Comparison of ENCODE assay signal across 17 cellular contexts in genomic region chr13:98843482-98843877, GRCh38.
A peak's percentile ranks its signal among the peaks of the same experiment; 100 is the strongest.
DNase-seq lines count a peak whose midpoint lies in the region; TF ChIP-seq lines count a peak whose summit lies in the region.
"Had no signal": no experiment of that assay in that cellular context is flagged by ENCODE, and none has a peak within 500 bp of the region (broad histone marks: within the 10 kb centered on the region; RNA-seq: fewer than 3 reads in every experiment).

No MANE protein-coding gene starts in this region.

- H3K9me3 ChIP-seq in left ventricle myocardium inferior (replicated peaks) (no peaks in the 10 kb centered on the region), right atrium auricular region (no peaks in the 10 kb centered on the region), mesodermal cell (ENCODE audit: control insufficient read depth, low read length) (no peaks in the 10 kb centered on the region), BE2C (no peaks in the 10 kb centered on the region)
- H3K9me3 ChIP-seq: A549, heart left ventricle, lower lobe of right lung, mucosa of descending colon, thoracic aorta, vagina had no signal

- intact Hi-C loops in left ventricle myocardium inferior (cut with micrococcal nuclease) = loop anchor here (5.0 kb wide), 1 partner anchor 189 kb away; no protein-coding TSS in a partner anchor

- H3K4me1 ChIP-seq in left ventricle myocardium inferior = peaks cover 17% of the 10 kb centered on the region
- H3K4me1 ChIP-seq in right atrium auricular region = peaks cover 0 to 18% of the 10 kb centered on the region in 2 donors
- H3K4me1 ChIP-seq in mesodermal cell (ENCODE audit: control insufficient read depth, insufficient read depth, low read length, poor library complexity, severe bottlenecking) = peaks cover 9% of the 10 kb centered on the region
- H3K4me1 ChIP-seq in BE2C = no peaks in the 10 kb centered on the region
- H3K4me1 ChIP-seq: lower lobe of right lung, vagina had no signal

- H3K27me3 ChIP-seq in left ventricle myocardium inferior (ENCODE audit: low read depth) (no peaks in the 10 kb centered on the region), right atrium auricular region (no peaks in the 10 kb centered on the region), BE2C (no peaks in the 10 kb centered on the region)
- H3K27me3 ChIP-seq: heart left ventricle, vagina had no signal

- H3K27ac ChIP-seq in left ventricle myocardium inferior (replicated peaks) (peak overlapping the region; percentile 31), right atrium auricular region (no peak overlapping the region), mesodermal cell (ENCODE audit: low read depth, low read length, severe bottlenecking) (peak overlapping the region; percentile 17)
- H3K27ac ChIP-seq: A549, coronary artery, heart left ventricle, lower lobe of right lung, RWPE1, SK-N-MC, thoracic aorta, vagina had no signal

- no peak overlapping the region for H3K4me3 ChIP-seq in left ventricle myocardium inferior
- no peak overlapping the region for H3K4me3 ChIP-seq in right atrium auricular region
- no peak overlapping the region for H3K4me3 ChIP-seq in mesodermal cell (ENCODE audit: extremely low read depth, insufficient read depth, low read length, poor library complexity, severe bottlenecking)
- no peak overlapping the region for H3K4me3 ChIP-seq in foreskin fibroblast (ENCODE audit: low read depth in 1 of 2, low read length in 2 of 2)
- H3K4me3 ChIP-seq in BE2C (ENCODE audit: low read depth, low read length) = no peak overlapping the region
- H3K4me3 ChIP-seq: A549, coronary artery, heart left ventricle, lower lobe of right lung, mucosa of descending colon, SK-N-MC, thoracic aorta, vagina had no signal

- DNase-seq in left ventricle myocardium inferior = no peak
- no peak for DNase-seq in right atrium auricular region (ENCODE audit: low spot score)
- peak; percentile 88 for DNase-seq in cerebellar cortex (ENCODE audit: low spot score)
- no peak for DNase-seq in foreskin fibroblast
- no peak for DNase-seq in NCI-H2029 (lab: John Stamatoyannopoulos, UW)
- DNase-seq in BE2C = no peak
- DNase-seq in UCSD-AML1 (lab: John Stamatoyannopoulos, UW; ENCODE audit: unreplicated experiment) = no peak

- TF ChIP-seq CTCF in left ventricle myocardium inferior (IDR thresholded peaks at IDR 0.05; ENCODE audit: borderline replicate concordance) (no peak), right atrium auricular region (IDR thresholded peaks at IDR 0.05) (no peak), foreskin fibroblast (IDR thresholded peaks at IDR 0.05; ENCODE audit: low read depth, low read length) (no peak), BE2C (IDR thresholded peaks at IDR 0.05; ENCODE audit: low read depth, low read length) (no peak)

- WGBS in mesodermal cell (ENCODE audit: insufficient coverage in 2 of 2), 2 experiments = 27 to 49% methylated on average over 2 to 3 of the region's 3 CpGs

- H3K36me3 ChIP-seq in left ventricle myocardium inferior (peaks cover 23% of the 10 kb centered on the region), right atrium auricular region (peaks cover 7% of the 10 kb centered on the region), mesodermal cell (ENCODE audit: control insufficient read depth, insufficient read depth, low read length) (peaks cover 48% of the 10 kb centered on the region), BE2C (no peaks in the 10 kb centered on the region)
- H3K36me3 ChIP-seq: thoracic aorta had no signal

Comparison
In these comparisons a context has a peak if more than half of its experiments do, and no peak if none do; other contexts are left out.
1. H3K27ac ChIP-seq: peak in left ventricle myocardium inferior (single experiment) and mesodermal cell (single experiment); none in right atrium auricular region (0 of 2).